In genomic region chr22:48494968-48495750, GRCh38 we compare ENCODE assay signal across 1 cellular context.
TF ChIP-seq lines count a peak whose summit lies in the region.

No MANE protein-coding gene starts in this region.

TF ChIP-seq in GM23338, 12 proteins besides CTCF, POLR2A, EP300 and RAD21 (continued from another document):
- TF ChIP-seq ZNF462 (CRISPR knock-in tag; IDR thresholded peaks at IDR 0.05) = no peak
- no peak for TF ChIP-seq JUNB (IDR thresholded peaks at IDR 0.05; ENCODE audit: unreplicated experiment)
- TF ChIP-seq CREB1 (CRISPR knock-in tag; IDR thresholded peaks at IDR 0.05; ENCODE audit: low read depth) = no peak
